8 cellular contexts compared by ENCODE assay signal in genomic region chr12:56151672-56152131, GRCh38. TPM values are rescaled to one million over a fixed set of nuclear protein-coding genes. Genes with fewer than 3 reads are reported as not detected.
DNase-seq lines count a peak whose midpoint lies in the region; ATAC-seq and TF ChIP-seq lines count a peak whose summit lies in the region.

No MANE protein-coding gene starts in this region.

- H3K4me3 ChIP-seq in thyroid gland (replicated peaks in 1 of 3) = peak overlapping the region; percentile 37 to 73 (median 49)

- TF ChIP-seq CTCF in neural crest cell (conservative IDR thresholded peaks at IDR 0.05) = peak; percentile 65
- TF ChIP-seq CTCF in thyroid gland (IDR thresholded peaks at IDR 0.05) = peak in 4 of 6 experiments; percentile 27 to 55 (median 37)

- H3K9me3 Mint-ChIP-seq in neural crest cell = no peaks in the 10 kb centered on the region

- H3K36me3 Mint-ChIP-seq in neural crest cell (ENCODE audit: low read depth) = peaks cover 7% of the 10 kb centered on the region

- WGBS in thyroid gland, 2 donors = 7 to 10% methylated on average over 11 to 12 of the region's 12 CpGs

- H3K36me3 ChIP-seq in thyroid gland = no peaks in the 10 kb centered on the region

- H3K4me3 Mint-ChIP-seq in neural crest cell = peak overlapping the region; percentile 98

- H3K27me3 ChIP-seq in thyroid gland = no peaks in the 10 kb centered on the region

- peak overlapping the region; percentile 94 for H3K27ac Mint-ChIP-seq in neural crest cell (ENCODE audit: unreplicated experiment)

- H3K27me3 Mint-ChIP-seq in neural crest cell (ENCODE audit: low read depth) = no peaks in the 10 kb centered on the region

- no peaks in the 10 kb centered on the region for H3K9me3 ChIP-seq in thyroid gland

- DNase-seq in NCI-H2081 (lab: John Stamatoyannopoulos, UW) (peak; percentile 45 to 69), NCI-H2081 treated with DMSO at 0.1 percent for 48 hours (lab: John Stamatoyannopoulos, UW) (no peak), NCI-H460 (ENCODE audit: extremely low read depth, low read depth) (peak; percentile 49), epithelial cell of prostate (ENCODE audit: low read depth, low spot score) (no peak), neural crest cell (ENCODE audit: low read depth, low spot score) (no peak), thyroid gland (peak; percentile 56 to 57)
- peak; percentile 36 to 48 (median 40) for DNase-seq in activated CD8-positive, alpha-beta memory T cell treated with anti-CD3 and anti-CD28 coated beads for 48 hours (ENCODE audit: low read depth in 2 of 3, low spot score in 2 of 3)

- peaks cover 46% of the 10 kb centered on the region for H3K4me1 Mint-ChIP-seq in neural crest cell

- H3K4me1 ChIP-seq in thyroid gland = peaks cover 15 to 30% of the 10 kb centered on the region in 2 donors

- intact Hi-C loops in thyroid gland (cut with DNase I) = no loop called here

- ATAC-seq in HG02981 (IDR thresholded peaks at IDR 0.05; ENCODE audit: unreplicated experiment) = peak; percentile 47

- H3K27ac ChIP-seq in epithelial cell of prostate (peak overlapping the region; percentile 86), thyroid gland (peak overlapping the region; percentile 89 to 96 (median 92))

- TF ChIP-seq POLR2A in thyroid gland (IDR thresholded peaks at IDR 0.05) = no peak

RNA-seq across cellular contexts. Expression of gene MYL6B, which starts 0.7 kb away (rescaled TPM):
- total RNA-seq in NCI-H460 (2014; rRNA removed; shearing (Covaris generic)) = 41.4 and 50.0 TPM in 2 replicates
- 35.8 and 48.7 TPM in 2 replicates for polyA plus RNA-seq in NCI-H460 (2014; cell fraction: nucleus; rRNA removed)
- total RNA-seq in neural crest cell (178 and 189 TPM in 2 replicates), thyroid gland (100 to 1,000 TPM in 1 of 4 donors, 10 to 100 TPM in 3; 33.4 to 115 (median 48.1) TPM)

RNA-seq across cellular contexts. Expression of gene MYL6, which starts 6.5 kb away (rescaled TPM):
- total RNA-seq in NCI-H460 (2014; rRNA removed; shearing (Covaris generic)) = 563 and 566 TPM in 2 replicates
- polyA plus RNA-seq in NCI-H460 (2014; cell fraction: nucleus; rRNA removed) = 823 and 963 TPM in 2 replicates
- total RNA-seq in neural crest cell = 924 TPM in 2 replicates
- 1,000 to 10,000 TPM; 1,110 to 2,359 (median 1,915) TPM for total RNA-seq in thyroid gland

RNA-seq across cellular contexts. Expression of gene ESYT1, which starts 23.6 kb away (rescaled TPM):
- total RNA-seq in NCI-H460 (2014; rRNA removed; shearing (Covaris generic)) = 93.2 and 108 TPM in 2 replicates
- 86.1 and 99.5 TPM in 2 replicates for polyA plus RNA-seq in NCI-H460 (2014; cell fraction: nucleus; rRNA removed)
- total RNA-seq in neural crest cell = 118 and 121 TPM in 2 replicates
- 10 to 100 TPM; 60.6 to 84.7 (median 68.7) TPM for total RNA-seq in thyroid gland

RNA-seq across cellular contexts. Expression of gene ZC3H10, which starts 33.6 kb away (rescaled TPM):
- total RNA-seq in NCI-H460 (2014; rRNA removed; shearing (Covaris generic)) = 4.8 and 5.3 TPM in 2 replicates
- polyA plus RNA-seq in NCI-H460 (2014; cell fraction: nucleus; rRNA removed) = 2.2 and 5.4 TPM in 2 replicates
- total RNA-seq in neural crest cell (19.1 and 19.3 TPM in 2 replicates), thyroid gland (1 to 10 TPM; 4.7 to 7.7 (median 5.6) TPM)

RNA-seq across cellular contexts. Expression of gene RPL41, which starts 35.3 kb away (rescaled TPM):
- 5,100 and 5,114 TPM in 2 replicates for total RNA-seq in NCI-H460 (2014; rRNA removed; shearing (Covaris generic))
- 898 and 1,216 TPM in 2 replicates for polyA plus RNA-seq in NCI-H460 (2014; cell fraction: nucleus; rRNA removed)
- total RNA-seq in neural crest cell = 4,478 and 4,582 TPM in 2 replicates
- total RNA-seq in thyroid gland = 1,000 to 10,000 TPM; 1,344 to 2,817 (median 2,330) TPM

Comparison
In these comparisons a context has a peak if more than half of its experiments do, and no peak if none do; other contexts are left out.
1. DNase-seq: peak in NCI-H2081 (2 of 2), NCI-H460 (single experiment), activated CD8-positive, alpha-beta memory T cell treated with anti-CD3 and anti-CD28 coated beads for 48 hours (3 of 3) and thyroid gland (2 of 2); none in NCI-H2081 treated with DMSO at 0.1 percent for 48 hours (single experiment), epithelial cell of prostate (single experiment) and neural crest cell (single experiment).